In genomic region chr3:122382888-122383666, GRCh38 we compare ENCODE assay signal across 1 cellular context.
TF ChIP-seq lines count a peak whose summit lies in the region.

Gene MIX23, minus strand, starts transcription at chr3:122383231. Its CDS starts 7 bp downstream, at chr3:122383224.

TF ChIP-seq in HEK293, 187 proteins besides CTCF, POLR2A, EP300 and RAD21 (continued from another document and continues in another):
- TF ChIP-seq, protein P1, sequence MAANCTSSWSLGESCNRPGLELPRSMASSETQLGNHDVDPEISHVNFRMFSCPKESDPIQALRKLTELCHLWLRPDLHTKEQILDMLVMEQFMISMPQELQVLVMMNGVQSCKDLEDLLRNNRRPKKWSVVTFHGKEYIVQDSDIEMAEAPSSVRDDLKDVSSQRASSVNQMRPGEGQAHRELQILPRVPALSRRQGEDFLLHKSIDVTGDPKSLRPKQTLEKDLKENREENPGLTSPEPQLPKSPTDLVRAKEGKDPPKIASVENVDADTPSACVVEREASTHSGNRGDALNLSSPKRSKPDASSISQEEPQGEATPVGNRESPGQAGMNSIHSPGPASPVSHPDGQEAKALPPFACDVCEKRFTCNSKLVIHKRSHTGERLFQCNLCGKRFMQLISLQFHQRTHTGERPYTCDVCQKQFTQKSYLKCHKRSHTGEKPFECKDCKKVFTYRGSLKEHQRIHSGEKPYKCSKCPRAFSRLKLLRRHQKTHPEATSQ (tag by site-specific recombination; IDR thresholded peaks at IDR 0.05): no peak
- TF ChIP-seq ZNF311 (tag by site-specific recombination; IDR thresholded peaks at IDR 0.05; ENCODE audit: borderline replicate concordance) (no peak), ZXDB (tag by site-specific recombination; IDR thresholded peaks at IDR 0.05) (peak; percentile 44; the same call in 1 of the 2 replicates), ZNF518A (tag by site-specific recombination; conservative IDR thresholded peaks at IDR 0.05; ENCODE audit: low read depth) (no peak), SP3 (tag by site-specific recombination; IDR thresholded peaks at IDR 0.05) (0 out of 2 replicates have a peak, but pooled peaks have one; percentile 43), ZNF366 (tag by site-specific recombination; conservative IDR thresholded peaks at IDR 0.05) (no peak), IKZF3 (tag by site-specific recombination; IDR thresholded peaks at IDR 0.05) (no peak), SP7 (tag by site-specific recombination; IDR thresholded peaks at IDR 0.05) (0 out of 2 replicates have a peak, but pooled peaks have one; percentile 23), ZNF701 (tag by site-specific recombination; IDR thresholded peaks at IDR 0.05) (no peak), ZNF174 (tag by site-specific recombination; IDR thresholded peaks at IDR 0.05) (no peak), ZSCAN4 (tag by site-specific recombination; IDR thresholded peaks at IDR 0.05) (no peak), ZNF621 (tag by site-specific recombination; IDR thresholded peaks at IDR 0.05) (no peak), ZSCAN18 (tag by site-specific recombination; IDR thresholded peaks at IDR 0.05) (no peak), ZNF114 (tag by site-specific recombination; IDR thresholded peaks at IDR 0.05) (no peak), ZNF600 (tag by site-specific recombination; IDR thresholded peaks at IDR 0.05) (no peak), MZF1 (tag by site-specific recombination; IDR thresholded peaks at IDR 0.05; ENCODE audit: borderline replicate concordance) (no peak), ZNF274 (IDR thresholded peaks at IDR 0.05; ENCODE audit: low read length) (no peak), ZNF274 (tag by site-specific recombination; IDR thresholded peaks at IDR 0.05; ENCODE audit: borderline replicate concordance) (no peak), PRDM1 (tag by site-specific recombination; IDR thresholded peaks at IDR 0.05) (peak; percentile 62; the same call in 1 of the 2 replicates), KLF10 (tag by site-specific recombination; IDR thresholded peaks at IDR 0.05) (no peak), ZNF112 (tag by site-specific recombination; IDR thresholded peaks at IDR 0.05) (no peak), ZNF354C (tag by site-specific recombination; IDR thresholded peaks at IDR 0.05; ENCODE audit: borderline replicate concordance, low read depth) (no peak), ZNF19 (tag by site-specific recombination; IDR thresholded peaks at IDR 0.05; ENCODE audit: low read depth) (no peak), ZNF585B (tag by site-specific recombination; IDR thresholded peaks at IDR 0.05) (no peak), KLF9 (tag by site-specific recombination; IDR thresholded peaks at IDR 0.05; ENCODE audit: low read depth) (no peak), GLI2 (tag by site-specific recombination; IDR thresholded peaks at IDR 0.05; ENCODE audit: borderline replicate concordance, low read depth) (no peak), ZBTB20 (tag by site-specific recombination; IDR thresholded peaks at IDR 0.05) (peak; percentile 23), PBX3 (CRISPR knock-in tag; IDR thresholded peaks at IDR 0.05) (no peak)
- TF ChIP-seq, protein P2, sequence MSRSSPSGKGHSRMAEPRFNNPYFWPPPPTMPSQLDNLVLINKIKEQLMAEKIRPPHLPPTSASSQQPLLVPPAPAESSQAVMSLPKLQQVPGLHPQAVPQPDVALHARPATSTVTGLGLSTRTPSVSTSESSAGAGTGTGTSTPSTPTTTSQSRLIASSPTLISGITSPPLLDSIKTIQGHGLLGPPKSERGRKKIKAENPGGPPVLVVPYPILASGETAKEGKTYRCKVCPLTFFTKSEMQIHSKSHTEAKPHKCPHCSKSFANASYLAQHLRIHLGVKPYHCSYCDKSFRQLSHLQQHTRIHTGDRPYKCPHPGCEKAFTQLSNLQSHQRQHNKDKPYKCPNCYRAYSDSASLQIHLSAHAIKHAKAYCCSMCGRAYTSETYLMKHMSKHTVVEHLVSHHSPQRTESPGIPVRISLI (tag by site-specific recombination; IDR thresholded peaks at IDR 0.05): no peak
- TF ChIP-seq, protein P3, sequence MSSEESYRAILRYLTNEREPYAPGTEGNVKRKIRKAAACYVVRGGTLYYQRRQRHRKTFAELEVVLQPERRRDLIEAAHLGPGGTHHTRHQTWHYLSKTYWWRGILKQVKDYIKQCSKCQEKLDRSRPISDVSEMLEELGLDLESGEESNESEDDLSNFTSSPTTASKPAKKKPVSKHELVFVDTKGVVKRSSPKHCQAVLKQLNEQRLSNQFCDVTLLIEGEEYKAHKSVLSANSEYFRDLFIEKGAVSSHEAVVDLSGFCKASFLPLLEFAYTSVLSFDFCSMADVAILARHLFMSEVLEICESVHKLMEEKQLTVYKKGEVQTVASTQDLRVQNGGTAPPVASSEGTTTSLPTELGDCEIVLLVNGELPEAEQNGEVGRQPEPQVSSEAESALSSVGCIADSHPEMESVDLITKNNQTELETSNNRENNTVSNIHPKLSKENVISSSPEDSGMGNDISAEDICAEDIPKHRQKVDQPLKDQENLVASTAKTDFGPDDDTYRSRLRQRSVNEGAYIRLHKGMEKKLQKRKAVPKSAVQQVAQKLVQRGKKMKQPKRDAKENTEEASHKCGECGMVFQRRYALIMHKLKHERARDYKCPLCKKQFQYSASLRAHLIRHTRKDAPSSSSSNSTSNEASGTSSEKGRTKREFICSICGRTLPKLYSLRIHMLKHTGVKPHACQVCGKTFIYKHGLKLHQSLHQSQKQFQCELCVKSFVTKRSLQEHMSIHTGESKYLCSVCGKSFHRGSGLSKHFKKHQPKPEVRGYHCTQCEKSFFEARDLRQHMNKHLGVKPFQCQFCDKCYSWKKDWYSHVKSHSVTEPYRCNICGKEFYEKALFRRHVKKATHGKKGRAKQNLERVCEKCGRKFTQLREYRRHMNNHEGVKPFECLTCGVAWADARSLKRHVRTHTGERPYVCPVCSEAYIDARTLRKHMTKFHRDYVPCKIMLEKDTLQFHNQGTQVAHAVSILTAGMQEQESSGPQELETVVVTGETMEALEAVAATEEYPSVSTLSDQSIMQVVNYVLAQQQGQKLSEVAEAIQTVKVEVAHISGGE (tag by site-specific recombination; conservative IDR thresholded peaks at IDR 0.05; ENCODE audit: low read depth): no peak
- TF ChIP-seq, protein P4, sequence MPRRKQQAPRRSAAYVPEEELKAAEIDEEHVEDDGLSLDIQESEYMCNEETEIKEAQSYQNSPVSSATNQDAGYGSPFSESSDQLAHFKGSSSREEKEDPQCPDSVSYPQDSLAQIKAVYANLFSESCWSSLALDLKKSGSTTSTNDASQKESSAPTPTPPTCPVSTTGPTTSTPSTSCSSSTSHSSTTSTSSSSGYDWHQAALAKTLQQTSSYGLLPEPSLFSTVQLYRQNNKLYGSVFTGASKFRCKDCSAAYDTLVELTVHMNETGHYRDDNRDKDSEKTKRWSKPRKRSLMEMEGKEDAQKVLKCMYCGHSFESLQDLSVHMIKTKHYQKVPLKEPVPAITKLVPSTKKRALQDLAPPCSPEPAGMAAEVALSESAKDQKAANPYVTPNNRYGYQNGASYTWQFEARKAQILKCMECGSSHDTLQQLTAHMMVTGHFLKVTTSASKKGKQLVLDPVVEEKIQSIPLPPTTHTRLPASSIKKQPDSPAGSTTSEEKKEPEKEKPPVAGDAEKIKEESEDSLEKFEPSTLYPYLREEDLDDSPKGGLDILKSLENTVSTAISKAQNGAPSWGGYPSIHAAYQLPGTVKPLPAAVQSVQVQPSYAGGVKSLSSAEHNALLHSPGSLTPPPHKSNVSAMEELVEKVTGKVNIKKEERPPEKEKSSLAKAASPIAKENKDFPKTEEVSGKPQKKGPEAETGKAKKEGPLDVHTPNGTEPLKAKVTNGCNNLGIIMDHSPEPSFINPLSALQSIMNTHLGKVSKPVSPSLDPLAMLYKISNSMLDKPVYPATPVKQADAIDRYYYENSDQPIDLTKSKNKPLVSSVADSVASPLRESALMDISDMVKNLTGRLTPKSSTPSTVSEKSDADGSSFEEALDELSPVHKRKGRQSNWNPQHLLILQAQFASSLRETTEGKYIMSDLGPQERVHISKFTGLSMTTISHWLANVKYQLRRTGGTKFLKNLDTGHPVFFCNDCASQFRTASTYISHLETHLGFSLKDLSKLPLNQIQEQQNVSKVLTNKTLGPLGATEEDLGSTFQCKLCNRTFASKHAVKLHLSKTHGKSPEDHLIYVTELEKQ (tag by site-specific recombination; IDR thresholded peaks at IDR 0.05; ENCODE audit: borderline replicate concordance): no peak
- TF ChIP-seq, protein P5, sequence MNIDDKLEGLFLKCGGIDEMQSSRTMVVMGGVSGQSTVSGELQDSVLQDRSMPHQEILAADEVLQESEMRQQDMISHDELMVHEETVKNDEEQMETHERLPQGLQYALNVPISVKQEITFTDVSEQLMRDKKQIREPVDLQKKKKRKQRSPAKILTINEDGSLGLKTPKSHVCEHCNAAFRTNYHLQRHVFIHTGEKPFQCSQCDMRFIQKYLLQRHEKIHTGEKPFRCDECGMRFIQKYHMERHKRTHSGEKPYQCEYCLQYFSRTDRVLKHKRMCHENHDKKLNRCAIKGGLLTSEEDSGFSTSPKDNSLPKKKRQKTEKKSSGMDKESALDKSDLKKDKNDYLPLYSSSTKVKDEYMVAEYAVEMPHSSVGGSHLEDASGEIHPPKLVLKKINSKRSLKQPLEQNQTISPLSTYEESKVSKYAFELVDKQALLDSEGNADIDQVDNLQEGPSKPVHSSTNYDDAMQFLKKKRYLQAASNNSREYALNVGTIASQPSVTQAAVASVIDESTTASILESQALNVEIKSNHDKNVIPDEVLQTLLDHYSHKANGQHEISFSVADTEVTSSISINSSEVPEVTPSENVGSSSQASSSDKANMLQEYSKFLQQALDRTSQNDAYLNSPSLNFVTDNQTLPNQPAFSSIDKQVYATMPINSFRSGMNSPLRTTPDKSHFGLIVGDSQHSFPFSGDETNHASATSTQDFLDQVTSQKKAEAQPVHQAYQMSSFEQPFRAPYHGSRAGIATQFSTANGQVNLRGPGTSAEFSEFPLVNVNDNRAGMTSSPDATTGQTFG (tag by site-specific recombination; IDR thresholded peaks at IDR 0.05; ENCODE audit: borderline replicate concordance): no peak
- TF ChIP-seq, protein P6, sequence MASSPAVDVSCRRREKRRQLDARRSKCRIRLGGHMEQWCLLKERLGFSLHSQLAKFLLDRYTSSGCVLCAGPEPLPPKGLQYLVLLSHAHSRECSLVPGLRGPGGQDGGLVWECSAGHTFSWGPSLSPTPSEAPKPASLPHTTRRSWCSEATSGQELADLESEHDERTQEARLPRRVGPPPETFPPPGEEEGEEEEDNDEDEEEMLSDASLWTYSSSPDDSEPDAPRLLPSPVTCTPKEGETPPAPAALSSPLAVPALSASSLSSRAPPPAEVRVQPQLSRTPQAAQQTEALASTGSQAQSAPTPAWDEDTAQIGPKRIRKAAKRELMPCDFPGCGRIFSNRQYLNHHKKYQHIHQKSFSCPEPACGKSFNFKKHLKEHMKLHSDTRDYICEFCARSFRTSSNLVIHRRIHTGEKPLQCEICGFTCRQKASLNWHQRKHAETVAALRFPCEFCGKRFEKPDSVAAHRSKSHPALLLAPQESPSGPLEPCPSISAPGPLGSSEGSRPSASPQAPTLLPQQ (tag by site-specific recombination; IDR thresholded peaks at IDR 0.05): 0 out of 2 replicates have a peak, but pooled peaks have one; percentile 29
